1 cellular context compared by ENCODE assay signal in the genomic region with DNA sequence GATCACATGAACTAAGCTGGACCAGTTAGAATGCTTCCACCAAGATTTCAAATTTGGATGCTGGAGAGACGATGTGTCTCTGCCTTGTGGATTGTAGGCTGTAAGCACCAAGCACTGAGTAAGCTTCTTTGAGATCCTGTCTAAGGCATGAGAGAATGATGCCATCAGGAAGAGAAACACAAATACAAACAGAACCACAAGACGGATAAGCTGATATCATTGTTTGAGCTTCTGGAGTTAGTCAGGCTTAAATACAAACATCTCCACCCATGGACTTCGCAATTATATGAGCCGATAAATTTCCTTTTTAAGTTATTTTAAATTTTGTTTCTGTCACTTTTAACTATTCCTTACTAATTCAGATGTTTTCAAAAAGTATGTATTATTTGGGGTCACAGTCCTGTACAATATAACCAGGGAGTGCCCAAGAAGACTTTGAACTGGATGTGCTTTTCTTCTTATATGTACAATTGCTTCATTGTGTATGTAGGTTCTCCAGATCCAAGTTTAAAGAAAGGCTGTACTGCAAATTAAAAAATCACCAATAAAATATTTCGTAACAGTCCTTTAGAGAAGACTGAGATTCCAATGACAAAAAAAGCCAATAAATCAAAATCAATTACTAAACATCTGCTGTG.
TF ChIP-seq lines count a peak whose summit lies in the region.

No MANE protein-coding gene starts in this region.

TF ChIP-seq in IMR-90, 13 proteins besides CTCF, POLR2A, EP300 and RAD21 (continued from another document):
- TF ChIP-seq, protein P1, sequence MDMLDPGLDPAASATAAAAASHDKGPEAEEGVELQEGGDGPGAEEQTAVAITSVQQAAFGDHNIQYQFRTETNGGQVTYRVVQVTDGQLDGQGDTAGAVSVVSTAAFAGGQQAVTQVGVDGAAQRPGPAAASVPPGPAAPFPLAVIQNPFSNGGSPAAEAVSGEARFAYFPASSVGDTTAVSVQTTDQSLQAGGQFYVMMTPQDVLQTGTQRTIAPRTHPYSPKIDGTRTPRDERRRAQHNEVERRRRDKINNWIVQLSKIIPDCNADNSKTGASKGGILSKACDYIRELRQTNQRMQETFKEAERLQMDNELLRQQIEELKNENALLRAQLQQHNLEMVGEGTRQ (IDR thresholded peaks at IDR 0.05; ENCODE audit: low read depth, low read length), result peak; percentile 54; the same call in 1 of the 2 replicates
- TF ChIP-seq, protein P2, sequence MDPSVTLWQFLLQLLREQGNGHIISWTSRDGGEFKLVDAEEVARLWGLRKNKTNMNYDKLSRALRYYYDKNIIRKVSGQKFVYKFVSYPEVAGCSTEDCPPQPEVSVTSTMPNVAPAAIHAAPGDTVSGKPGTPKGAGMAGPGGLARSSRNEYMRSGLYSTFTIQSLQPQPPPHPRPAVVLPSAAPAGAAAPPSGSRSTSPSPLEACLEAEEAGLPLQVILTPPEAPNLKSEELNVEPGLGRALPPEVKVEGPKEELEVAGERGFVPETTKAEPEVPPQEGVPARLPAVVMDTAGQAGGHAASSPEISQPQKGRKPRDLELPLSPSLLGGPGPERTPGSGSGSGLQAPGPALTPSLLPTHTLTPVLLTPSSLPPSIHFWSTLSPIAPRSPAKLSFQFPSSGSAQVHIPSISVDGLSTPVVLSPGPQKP (IDR thresholded peaks at IDR 0.05; ENCODE audit: borderline replicate concordance, low read depth, low read length), result no peak
- no peak for TF ChIP-seq CHD1 (IDR thresholded peaks at IDR 0.05; ENCODE audit: low read depth, low read length)
- TF ChIP-seq MXI1 (IDR thresholded peaks at IDR 0.05; ENCODE audit: borderline replicate concordance, low read depth, low read length), result no peak
- no peak for TF ChIP-seq RCOR1 (IDR thresholded peaks at IDR 0.05; ENCODE audit: insufficient replicate concordance, low read length)
- TF ChIP-seq MAZ (IDR thresholded peaks at IDR 0.05; ENCODE audit: borderline replicate concordance, low read depth, low read length), result no peak
- TF ChIP-seq NFE2L2 (IDR thresholded peaks at IDR 0.05; ENCODE audit: low read depth, low read length), result no peak
- no peak for TF ChIP-seq SMC3 (IDR thresholded peaks at IDR 0.05; ENCODE audit: low read depth, low read length)
- no peak for TF ChIP-seq FOS (IDR thresholded peaks at IDR 0.05; ENCODE audit: low read depth, low read length)
- no peak for TF ChIP-seq BHLHE40 (IDR thresholded peaks at IDR 0.05; ENCODE audit: low read depth, low read length)
- TF ChIP-seq RFX5 (IDR thresholded peaks at IDR 0.05; ENCODE audit: low read depth, low read length), result no peak
